ENCODE assay signal across 1 cellular context in the genomic region with DNA sequence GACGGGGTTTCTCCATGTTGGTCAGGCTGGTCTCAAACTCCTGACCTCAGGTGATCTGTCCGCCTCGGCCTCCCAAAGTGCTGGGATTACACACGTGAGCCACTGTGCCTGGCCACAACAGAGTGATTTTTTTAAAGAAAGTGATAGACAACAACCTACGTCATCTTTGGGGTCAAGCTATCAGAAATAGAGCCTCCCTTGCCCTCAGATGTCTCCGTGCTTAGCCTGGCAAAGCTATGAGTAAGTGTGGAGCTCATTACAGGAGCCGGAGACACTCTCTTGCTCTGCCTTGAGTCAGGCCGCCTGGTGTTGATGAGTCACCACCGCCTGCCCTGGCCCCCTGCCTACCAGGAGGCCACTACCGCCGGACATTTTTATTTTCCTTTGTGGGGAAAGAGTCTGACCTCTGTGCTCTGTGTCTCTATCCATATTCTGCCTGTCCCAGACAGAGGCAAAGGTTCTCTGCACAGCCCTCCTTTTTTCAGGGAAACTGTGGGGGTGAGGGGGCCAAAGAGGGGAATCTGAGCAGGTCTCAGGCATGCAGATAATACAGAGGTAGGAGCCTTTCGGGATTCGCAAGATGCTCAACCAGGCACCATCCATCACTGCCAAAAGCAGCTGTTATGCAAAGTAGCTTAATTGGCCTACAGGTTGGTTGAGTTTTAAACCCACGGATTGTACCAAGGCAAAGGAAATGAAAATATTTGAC.
TF ChIP-seq lines count a peak whose summit lies in the region.

No MANE protein-coding gene starts in this region.

TF ChIP-seq in K562, 482 proteins besides CTCF, POLR2A, EP300 and RAD21 (continued from another document and continues in another):
- TF ChIP-seq, protein P1, sequence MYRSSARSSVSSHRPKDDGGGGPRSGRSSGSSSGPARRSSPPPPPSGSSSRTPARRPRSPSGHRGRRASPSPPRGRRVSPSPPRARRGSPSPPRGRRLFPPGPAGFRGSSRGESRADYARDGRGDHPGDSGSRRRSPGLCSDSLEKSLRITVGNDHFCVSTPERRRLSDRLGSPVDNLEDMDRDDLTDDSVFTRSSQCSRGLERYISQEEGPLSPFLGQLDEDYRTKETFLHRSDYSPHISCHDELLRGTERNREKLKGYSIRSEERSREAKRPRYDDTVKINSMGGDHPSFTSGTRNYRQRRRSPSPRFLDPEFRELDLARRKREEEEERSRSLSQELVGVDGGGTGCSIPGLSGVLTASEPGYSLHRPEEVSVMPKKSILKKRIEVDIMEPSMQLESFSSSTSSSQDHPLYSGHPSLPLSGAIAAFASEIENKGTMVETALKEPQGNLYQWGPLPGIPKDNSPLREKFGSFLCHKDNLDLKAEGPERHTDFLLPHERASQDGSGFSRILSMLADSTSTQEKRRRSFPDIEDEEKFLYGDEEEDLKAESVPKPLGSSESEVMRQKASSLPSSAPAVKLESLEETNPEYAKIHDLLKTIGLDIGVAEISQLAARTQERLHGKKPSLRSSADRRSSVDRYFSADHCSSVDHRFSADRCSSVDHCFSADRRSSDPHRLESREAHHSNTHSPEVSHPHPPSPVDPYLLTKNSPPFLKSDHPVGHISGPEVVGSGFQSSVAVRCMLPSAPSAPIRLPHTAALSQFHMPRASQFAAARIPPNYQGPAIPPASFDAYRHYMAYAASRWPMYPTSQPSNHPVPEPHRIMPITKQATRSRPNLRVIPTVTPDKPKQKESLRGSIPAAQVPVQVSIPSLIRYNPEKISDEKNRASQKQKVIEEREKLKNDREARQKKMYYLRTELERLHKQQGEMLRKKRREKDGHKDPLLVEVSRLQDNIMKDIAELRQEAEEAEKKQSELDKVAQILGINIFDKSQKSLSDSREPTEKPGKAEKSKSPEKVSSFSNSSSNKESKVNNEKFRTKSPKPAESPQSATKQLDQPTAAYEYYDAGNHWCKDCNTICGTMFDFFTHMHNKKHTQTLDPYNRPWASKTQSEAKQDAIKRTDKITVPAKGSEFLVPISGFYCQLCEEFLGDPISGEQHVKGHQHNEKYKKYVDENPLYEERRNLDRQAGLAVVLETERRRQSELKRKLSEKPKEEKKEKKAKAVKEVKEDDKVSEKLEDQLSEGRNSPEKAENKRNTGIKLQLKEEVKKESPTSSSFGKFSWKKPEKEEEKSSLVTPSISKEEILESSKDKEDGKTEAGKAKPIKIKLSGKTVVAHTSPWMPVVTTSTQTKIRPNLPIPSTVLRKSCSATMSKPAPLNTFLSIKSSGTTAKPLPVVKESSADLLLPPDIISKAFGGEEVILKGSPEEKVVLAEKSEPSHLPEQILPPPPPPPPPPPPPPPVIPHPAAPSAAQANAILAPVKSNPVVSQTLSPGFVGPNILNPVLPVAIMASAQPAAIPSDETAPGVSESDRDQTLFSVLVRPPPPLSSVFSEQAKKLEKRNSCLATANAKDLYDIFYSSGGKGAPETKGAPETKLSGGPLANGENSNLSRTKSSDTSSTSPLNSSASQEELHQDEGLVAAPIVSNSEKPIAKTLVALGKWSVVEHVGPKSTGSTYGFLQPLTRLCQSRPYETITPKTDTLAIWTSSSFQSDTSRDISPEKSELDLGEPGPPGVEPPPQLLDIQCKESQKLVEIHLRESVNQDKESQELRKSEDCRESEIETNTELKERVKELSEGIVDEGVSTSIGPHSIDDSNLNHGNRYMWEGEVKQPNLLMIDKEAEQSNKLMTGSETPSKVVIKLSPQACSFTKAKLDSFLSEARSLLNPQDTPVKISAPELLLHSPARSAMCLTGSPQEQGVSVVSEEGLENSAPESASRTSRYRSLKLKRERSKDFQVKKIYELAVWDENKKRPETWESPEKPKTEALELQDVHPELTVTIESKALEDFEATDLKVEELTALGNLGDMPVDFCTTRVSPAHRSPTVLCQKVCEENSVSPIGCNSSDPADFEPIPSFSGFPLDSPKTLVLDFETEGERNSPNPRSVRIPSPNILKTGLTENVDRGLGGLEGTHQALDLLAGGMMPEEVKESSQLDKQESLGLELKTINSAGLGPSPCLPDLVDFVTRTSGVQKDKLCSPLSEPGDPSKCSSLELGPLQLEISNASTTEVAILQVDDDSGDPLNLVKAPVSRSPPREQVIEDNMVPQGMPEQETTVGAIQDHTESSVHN (IDR thresholded peaks at IDR 0.05; ENCODE audit: borderline replicate concordance in 1 of 2, low read depth in 1 of 2): 0 out of 4 replicates have a peak, but pooled peaks of 1 of the 2 experiments have one; percentile 21
- TF ChIP-seq ZNF311 (CRISPR knock-in tag; IDR thresholded peaks at IDR 0.05): 0 out of 2 replicates have a peak, but pooled peaks have one; percentile 69
- TF ChIP-seq, protein P2, sequence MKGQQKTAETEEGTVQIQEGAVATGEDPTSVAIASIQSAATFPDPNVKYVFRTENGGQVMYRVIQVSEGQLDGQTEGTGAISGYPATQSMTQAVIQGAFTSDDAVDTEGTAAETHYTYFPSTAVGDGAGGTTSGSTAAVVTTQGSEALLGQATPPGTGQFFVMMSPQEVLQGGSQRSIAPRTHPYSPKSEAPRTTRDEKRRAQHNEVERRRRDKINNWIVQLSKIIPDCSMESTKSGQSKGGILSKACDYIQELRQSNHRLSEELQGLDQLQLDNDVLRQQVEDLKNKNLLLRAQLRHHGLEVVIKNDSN (CRISPR knock-in tag; IDR thresholded peaks at IDR 0.05): no peak
- no peak for TF ChIP-seq PTBP1 (IDR thresholded peaks at IDR 0.05; ENCODE audit: low read depth, low read length)
- TF ChIP-seq TRIM28 (IDR thresholded peaks at IDR 0.05): peak; percentile 57; the same call in 1 of the 2 replicates
- TF ChIP-seq KAT8 (IDR thresholded peaks at IDR 0.05; ENCODE audit: low read depth): no peak
- no peak for TF ChIP-seq POLR2B (IDR thresholded peaks at IDR 0.05; ENCODE audit: low read depth, partially characterized antibody)
- no peak for TF ChIP-seq SREBF2 (CRISPR knock-in tag; IDR thresholded peaks at IDR 0.05)
- TF ChIP-seq MCM7 (IDR thresholded peaks at IDR 0.05): no peak
- no peak for TF ChIP-seq BRF1 (IDR thresholded peaks at IDR 0.05; ENCODE audit: borderline replicate concordance, extremely low read depth, insufficient read length)
- no peak for TF ChIP-seq ZNF551 (CRISPR knock-in tag; IDR thresholded peaks at IDR 0.05)
- TF ChIP-seq, protein P3, sequence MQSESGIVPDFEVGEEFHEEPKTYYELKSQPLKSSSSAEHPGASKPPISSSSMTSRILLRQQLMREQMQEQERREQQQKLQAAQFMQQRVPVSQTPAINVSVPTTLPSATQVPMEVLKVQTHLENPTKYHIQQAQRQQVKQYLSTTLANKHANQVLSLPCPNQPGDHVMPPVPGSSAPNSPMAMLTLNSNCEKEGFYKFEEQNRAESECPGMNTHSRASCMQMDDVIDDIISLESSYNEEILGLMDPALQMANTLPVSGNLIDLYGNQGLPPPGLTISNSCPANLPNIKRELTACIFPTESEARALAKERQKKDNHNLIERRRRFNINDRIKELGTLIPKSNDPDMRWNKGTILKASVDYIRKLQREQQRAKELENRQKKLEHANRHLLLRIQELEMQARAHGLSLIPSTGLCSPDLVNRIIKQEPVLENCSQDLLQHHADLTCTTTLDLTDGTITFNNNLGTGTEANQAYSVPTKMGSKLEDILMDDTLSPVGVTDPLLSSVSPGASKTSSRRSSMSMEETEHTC (IDR thresholded peaks at IDR 0.05): peak; percentile 64; the same call in 1 of the 2 replicates
- no peak for TF ChIP-seq ARID2 (IDR thresholded peaks at IDR 0.05)
- TF ChIP-seq, protein P4, sequence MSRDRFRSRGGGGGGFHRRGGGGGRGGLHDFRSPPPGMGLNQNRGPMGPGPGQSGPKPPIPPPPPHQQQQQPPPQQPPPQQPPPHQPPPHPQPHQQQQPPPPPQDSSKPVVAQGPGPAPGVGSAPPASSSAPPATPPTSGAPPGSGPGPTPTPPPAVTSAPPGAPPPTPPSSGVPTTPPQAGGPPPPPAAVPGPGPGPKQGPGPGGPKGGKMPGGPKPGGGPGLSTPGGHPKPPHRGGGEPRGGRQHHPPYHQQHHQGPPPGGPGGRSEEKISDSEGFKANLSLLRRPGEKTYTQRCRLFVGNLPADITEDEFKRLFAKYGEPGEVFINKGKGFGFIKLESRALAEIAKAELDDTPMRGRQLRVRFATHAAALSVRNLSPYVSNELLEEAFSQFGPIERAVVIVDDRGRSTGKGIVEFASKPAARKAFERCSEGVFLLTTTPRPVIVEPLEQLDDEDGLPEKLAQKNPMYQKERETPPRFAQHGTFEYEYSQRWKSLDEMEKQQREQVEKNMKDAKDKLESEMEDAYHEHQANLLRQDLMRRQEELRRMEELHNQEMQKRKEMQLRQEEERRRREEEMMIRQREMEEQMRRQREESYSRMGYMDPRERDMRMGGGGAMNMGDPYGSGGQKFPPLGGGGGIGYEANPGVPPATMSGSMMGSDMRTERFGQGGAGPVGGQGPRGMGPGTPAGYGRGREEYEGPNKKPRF (IDR thresholded peaks at IDR 0.05; ENCODE audit: low read depth, low read length): no peak
- peak in 1 of 2 experiments; percentile 31; a peak in 1 of 4 replicates for TF ChIP-seq TEAD1 (CRISPR knock-in tag; IDR thresholded peaks at IDR 0.05)
- 0 out of 2 replicates have a peak, but pooled peaks have one; percentile 28 for TF ChIP-seq ETV5 (CRISPR knock-in tag; IDR thresholded peaks at IDR 0.05; ENCODE audit: low read depth)
- TF ChIP-seq, protein P5, sequence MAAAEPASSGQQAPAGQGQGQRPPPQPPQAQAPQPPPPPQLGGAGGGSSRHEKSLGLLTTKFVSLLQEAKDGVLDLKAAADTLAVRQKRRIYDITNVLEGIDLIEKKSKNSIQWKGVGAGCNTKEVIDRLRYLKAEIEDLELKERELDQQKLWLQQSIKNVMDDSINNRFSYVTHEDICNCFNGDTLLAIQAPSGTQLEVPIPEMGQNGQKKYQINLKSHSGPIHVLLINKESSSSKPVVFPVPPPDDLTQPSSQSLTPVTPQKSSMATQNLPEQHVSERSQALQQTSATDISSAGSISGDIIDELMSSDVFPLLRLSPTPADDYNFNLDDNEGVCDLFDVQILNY (CRISPR knock-in tag; IDR thresholded peaks at IDR 0.05): no peak
- TF ChIP-seq, protein P6, sequence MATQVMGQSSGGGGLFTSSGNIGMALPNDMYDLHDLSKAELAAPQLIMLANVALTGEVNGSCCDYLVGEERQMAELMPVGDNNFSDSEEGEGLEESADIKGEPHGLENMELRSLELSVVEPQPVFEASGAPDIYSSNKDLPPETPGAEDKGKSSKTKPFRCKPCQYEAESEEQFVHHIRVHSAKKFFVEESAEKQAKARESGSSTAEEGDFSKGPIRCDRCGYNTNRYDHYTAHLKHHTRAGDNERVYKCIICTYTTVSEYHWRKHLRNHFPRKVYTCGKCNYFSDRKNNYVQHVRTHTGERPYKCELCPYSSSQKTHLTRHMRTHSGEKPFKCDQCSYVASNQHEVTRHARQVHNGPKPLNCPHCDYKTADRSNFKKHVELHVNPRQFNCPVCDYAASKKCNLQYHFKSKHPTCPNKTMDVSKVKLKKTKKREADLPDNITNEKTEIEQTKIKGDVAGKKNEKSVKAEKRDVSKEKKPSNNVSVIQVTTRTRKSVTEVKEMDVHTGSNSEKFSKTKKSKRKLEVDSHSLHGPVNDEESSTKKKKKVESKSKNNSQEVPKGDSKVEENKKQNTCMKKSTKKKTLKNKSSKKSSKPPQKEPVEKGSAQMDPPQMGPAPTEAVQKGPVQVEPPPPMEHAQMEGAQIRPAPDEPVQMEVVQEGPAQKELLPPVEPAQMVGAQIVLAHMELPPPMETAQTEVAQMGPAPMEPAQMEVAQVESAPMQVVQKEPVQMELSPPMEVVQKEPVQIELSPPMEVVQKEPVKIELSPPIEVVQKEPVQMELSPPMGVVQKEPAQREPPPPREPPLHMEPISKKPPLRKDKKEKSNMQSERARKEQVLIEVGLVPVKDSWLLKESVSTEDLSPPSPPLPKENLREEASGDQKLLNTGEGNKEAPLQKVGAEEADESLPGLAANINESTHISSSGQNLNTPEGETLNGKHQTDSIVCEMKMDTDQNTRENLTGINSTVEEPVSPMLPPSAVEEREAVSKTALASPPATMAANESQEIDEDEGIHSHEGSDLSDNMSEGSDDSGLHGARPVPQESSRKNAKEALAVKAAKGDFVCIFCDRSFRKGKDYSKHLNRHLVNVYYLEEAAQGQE (CRISPR knock-in tag; IDR thresholded peaks at IDR 0.05; ENCODE audit: low read depth): 0 out of 2 replicates have a peak, but pooled peaks have one; percentile 19
- TF ChIP-seq, protein P7, sequence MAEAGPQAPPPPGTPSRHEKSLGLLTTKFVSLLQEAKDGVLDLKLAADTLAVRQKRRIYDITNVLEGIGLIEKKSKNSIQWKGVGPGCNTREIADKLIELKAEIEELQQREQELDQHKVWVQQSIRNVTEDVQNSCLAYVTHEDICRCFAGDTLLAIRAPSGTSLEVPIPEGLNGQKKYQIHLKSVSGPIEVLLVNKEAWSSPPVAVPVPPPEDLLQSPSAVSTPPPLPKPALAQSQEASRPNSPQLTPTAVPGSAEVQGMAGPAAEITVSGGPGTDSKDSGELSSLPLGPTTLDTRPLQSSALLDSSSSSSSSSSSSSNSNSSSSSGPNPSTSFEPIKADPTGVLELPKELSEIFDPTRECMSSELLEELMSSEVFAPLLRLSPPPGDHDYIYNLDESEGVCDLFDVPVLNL (CRISPR knock-in tag; IDR thresholded peaks at IDR 0.05; ENCODE audit: low read depth): no peak
- peak; percentile 84 for TF ChIP-seq SMARCA4 (IDR thresholded peaks at IDR 0.05)
- TF ChIP-seq, protein P8, sequence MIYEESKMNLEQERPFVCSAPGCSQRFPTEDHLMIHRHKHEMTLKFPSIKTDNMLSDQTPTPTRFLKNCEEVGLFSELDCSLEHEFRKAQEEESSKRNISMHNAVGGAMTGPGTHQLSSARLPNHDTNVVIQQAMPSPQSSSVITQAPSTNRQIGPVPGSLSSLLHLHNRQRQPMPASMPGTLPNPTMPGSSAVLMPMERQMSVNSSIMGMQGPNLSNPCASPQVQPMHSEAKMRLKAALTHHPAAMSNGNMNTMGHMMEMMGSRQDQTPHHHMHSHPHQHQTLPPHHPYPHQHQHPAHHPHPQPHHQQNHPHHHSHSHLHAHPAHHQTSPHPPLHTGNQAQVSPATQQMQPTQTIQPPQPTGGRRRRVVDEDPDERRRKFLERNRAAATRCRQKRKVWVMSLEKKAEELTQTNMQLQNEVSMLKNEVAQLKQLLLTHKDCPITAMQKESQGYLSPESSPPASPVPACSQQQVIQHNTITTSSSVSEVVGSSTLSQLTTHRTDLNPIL (CRISPR knock-in tag; IDR thresholded peaks at IDR 0.05): no peak
- TF ChIP-seq ZFP36 (IDR thresholded peaks at IDR 0.05; ENCODE audit: low read depth, low read length, partially characterized antibody): no peak
- peak; percentile 61; the same call in 1 of the 2 replicates for TF ChIP-seq LEF1 (IDR thresholded peaks at IDR 0.05)
- TF ChIP-seq, protein P9, sequence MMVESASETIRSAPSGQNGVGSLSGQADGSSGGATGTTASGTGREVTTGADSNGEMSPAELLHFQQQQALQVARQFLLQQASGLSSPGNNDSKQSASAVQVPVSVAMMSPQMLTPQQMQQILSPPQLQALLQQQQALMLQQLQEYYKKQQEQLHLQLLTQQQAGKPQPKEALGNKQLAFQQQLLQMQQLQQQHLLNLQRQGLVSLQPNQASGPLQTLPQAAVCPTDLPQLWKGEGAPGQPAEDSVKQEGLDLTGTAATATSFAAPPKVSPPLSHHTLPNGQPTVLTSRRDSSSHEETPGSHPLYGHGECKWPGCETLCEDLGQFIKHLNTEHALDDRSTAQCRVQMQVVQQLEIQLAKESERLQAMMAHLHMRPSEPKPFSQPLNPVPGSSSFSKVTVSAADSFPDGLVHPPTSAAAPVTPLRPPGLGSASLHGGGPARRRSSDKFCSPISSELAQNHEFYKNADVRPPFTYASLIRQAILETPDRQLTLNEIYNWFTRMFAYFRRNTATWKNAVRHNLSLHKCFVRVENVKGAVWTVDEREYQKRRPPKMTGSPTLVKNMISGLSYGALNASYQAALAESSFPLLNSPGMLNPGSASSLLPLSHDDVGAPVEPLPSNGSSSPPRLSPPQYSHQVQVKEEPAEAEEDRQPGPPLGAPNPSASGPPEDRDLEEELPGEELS (CRISPR knock-in tag; IDR thresholded peaks at IDR 0.05; ENCODE audit: borderline replicate concordance): no peak
- TF ChIP-seq POLR2AphosphoS2 (IDR thresholded peaks at IDR 0.05; ENCODE audit: low read length): no peak
- no peak for TF ChIP-seq ZNF445 (CRISPR knock-in tag; IDR thresholded peaks at IDR 0.05; ENCODE audit: low read depth)
- no peak for TF ChIP-seq CBX2 (IDR thresholded peaks at IDR 0.05; ENCODE audit: insufficient read depth, low read length, poor library complexity, severe bottlenecking)
- TF ChIP-seq ZNF165 (CRISPR knock-in tag; IDR thresholded peaks at IDR 0.05; ENCODE audit: borderline replicate concordance): no peak
- peak; percentile 72; the same call in 1 of the 2 replicates for TF ChIP-seq ZNF583 (CRISPR knock-in tag; IDR thresholded peaks at IDR 0.05)
- TF ChIP-seq CBFA2T2 (conservative IDR thresholded peaks at IDR 0.05): no peak
